8 cellular contexts compared by ENCODE assay signal in genomic region chr9:129962376-129962765, GRCh38.
DNase-seq lines count a peak whose midpoint lies in the region; ATAC-seq and TF ChIP-seq lines count a peak whose summit lies in the region.

No MANE protein-coding gene starts in this region.

- H2AFZ ChIP-seq in IMR-90 (replicated peaks; ENCODE audit: low read length, poor library complexity) = no peak overlapping the region

- BruUV-seq in IMR-90 (replicated peaks; lab: Mats Ljungman, UMichigan) = no TSS peak

- H3K79me1 ChIP-seq in IMR-90 (ENCODE audit: low read depth in 1 of 2, low read length in 2 of 2) = peaks cover 7 to 23% of the 10 kb centered on the region in 2 experiments; a peak in 3 of 4 replicates

- H3K9ac ChIP-seq in IMR-90 (ENCODE audit: low read depth, low read length) (peak overlapping the region; percentile 93), adipocyte (ENCODE audit: low read length) (peak overlapping the region; percentile 89), iPS-18a (ENCODE audit: low read length) (peak overlapping the region; percentile 35)

- peak overlapping the region; percentile 84; the same call in 1 of the 2 replicates for H3K27ac ChIP-seq in IMR-90 (ENCODE audit: insufficient read depth, low read length)
- no peak overlapping the region for H3K27ac ChIP-seq in iPS-18a (ENCODE audit: low read length)
- H3K27ac ChIP-seq in stomach = peak overlapping the region; percentile 2 to 92 (median 89)

- H3K27me3 ChIP-seq in IMR-90 (ENCODE audit: control insufficient read depth, insufficient read depth, low read length) (no peaks in the 10 kb centered on the region), adipocyte (replicated peaks; ENCODE audit: control insufficient read depth, insufficient read depth, low read length) (no peaks in the 10 kb centered on the region), iPS-18a (ENCODE audit: control insufficient read depth, insufficient read depth, low read length) (no peaks in the 10 kb centered on the region), stomach (no peaks in the 10 kb centered on the region)

- 78% methylated on average over 5 of the region's 7 CpGs; no CpG with 5 or more reads in 1 of the 2 experiments for WGBS in IMR-90 (ENCODE audit: extremely low coverage in 2 of 2, insufficient read length in 1 of 2), 2 experiments
- 39 to 50% (median 47%) methylated on average over 7 of the region's 7 CpGs for WGBS in stomach, 5 donors

- H4K5ac ChIP-seq in IMR-90 (ENCODE audit: low read depth, low read length) = peak overlapping the region; percentile 97; the same call in 1 of the 2 replicates

- H4K20me1 ChIP-seq in IMR-90 (ENCODE audit: insufficient read depth, low read length) = no peaks in the 10 kb centered on the region

- in situ Hi-C loops in IMR-90 (cut with MboI; ENCODE audit: low sequenced_read_pairs) = no loop called here

- peak overlapping the region; percentile 93; the same call in 2 of the 3 replicates for H2BK15ac ChIP-seq in IMR-90 (ENCODE audit: low read depth, low read length)

- H3K18ac ChIP-seq in IMR-90 (ENCODE audit: low read depth, low read length) = peak overlapping the region; percentile 90

- peak overlapping the region; percentile 92 for H3K4ac ChIP-seq in IMR-90 (ENCODE audit: low read depth, low read length)

- peak overlapping the region; percentile 52; the same call in 1 of the 2 replicates for H3K4me3 ChIP-seq in IMR-90 (ENCODE audit: insufficient read depth, low read depth, low read length)
- peak overlapping the region; percentile 79 for H3K4me3 ChIP-seq in adipocyte (ENCODE audit: low read length)
- peak overlapping the region; percentile 12 for H3K4me3 ChIP-seq in iPS-18a (ENCODE audit: low read length)
- H3K4me3 ChIP-seq in stomach = peak overlapping the region; percentile 34 to 53 (median 44)

- peak overlapping the region; percentile 11 for H2AK9ac ChIP-seq in IMR-90 (replicated peaks; ENCODE audit: low read depth, low read length, poor library complexity)

- peak overlapping the region; percentile 57; the same call in 1 of the 2 replicates for H2AK5ac ChIP-seq in IMR-90 (ENCODE audit: low read depth, low read length)

- H3K9me3 ChIP-seq in IMR-90 (ENCODE audit: control insufficient read depth, insufficient read depth, low read length) (no peaks in the 10 kb centered on the region), adipocyte (ENCODE audit: control insufficient read depth, low read length) (no peaks in the 10 kb centered on the region), iPS-18a (ENCODE audit: control insufficient read depth, low read depth, low read length) (no peaks in the 10 kb centered on the region), stomach (no peaks in the 10 kb centered on the region)

- H3K4me2 ChIP-seq in IMR-90 (ENCODE audit: low read depth, low read length) = peak overlapping the region; percentile 98

- intact Hi-C loops in IMR-90 (cut with micrococcal nuclease) = loop anchor here (5.0 kb wide), 1 partner anchor 75 kb away; no protein-coding TSS in a partner anchor
- intact Hi-C loops in stomach (cut with DNase I; ENCODE audit: low total_unique reads) = no loop called here
- intact Hi-C loops in posterior cingulate gyrus (cut with DNase I) = loop anchor here (10.0 kb wide), 1 partner anchor 82 kb away; the partner anchor contains the start of gene FNBP1

- H2BK5ac ChIP-seq in IMR-90 (ENCODE audit: low read depth, low read length, poor library complexity, severe bottlenecking) = peak overlapping the region; percentile 69

- H3K56ac ChIP-seq in IMR-90 (ENCODE audit: extremely low read depth, insufficient read depth, low read length) = peak overlapping the region; percentile 91; the same call in 1 of the 2 replicates

- no peak for TF ChIP-seq RAD21 in IMR-90 (IDR thresholded peaks at IDR 0.05; ENCODE audit: low read length)

- peak overlapping the region; percentile 92; the same call in 1 of the 2 replicates for H3K14ac ChIP-seq in IMR-90 (replicated peaks; ENCODE audit: low read depth, low read length)

- peaks cover 23% of the 10 kb centered on the region for H3K4me1 ChIP-seq in IMR-90 (ENCODE audit: control insufficient read depth, insufficient read depth, low read length)
- peaks cover 29% of the 10 kb centered on the region for H3K4me1 ChIP-seq in adipocyte (ENCODE audit: control insufficient read depth, insufficient read depth, low read length)
- H3K4me1 ChIP-seq in iPS-18a (ENCODE audit: control insufficient read depth, low read depth, low read length) = peaks cover 34% of the 10 kb centered on the region
- H3K4me1 ChIP-seq in stomach = peaks cover 20 to 64% (median 31%) of the 10 kb centered on the region in 4 donors

- dilution Hi-C loops in IMR-90 (cut with HindIII; ENCODE audit: low sequenced_read_pairs, unreplicated experiment) = no loop called here

- no peak for TF ChIP-seq EP300 in stomach (IDR thresholded peaks at IDR 0.05)

- TF ChIP-seq CTCF in IMR-90 (conservative IDR thresholded peaks at IDR 0.05; ENCODE audit: low read depth, low read length) (no peak), stomach (IDR thresholded peaks at IDR 0.05) (no peak), GM10266 (IDR thresholded peaks at IDR 0.05; ENCODE audit: control insufficient read depth, insufficient read depth, low read depth, missing control alignments) (no peak)

- peaks cover 7% of the 10 kb centered on the region; the same call in 1 of the 2 replicates for H3K36me3 ChIP-seq in IMR-90 (ENCODE audit: control insufficient read depth, insufficient read depth, low read length)
- no peaks in the 10 kb centered on the region for H3K36me3 ChIP-seq in adipocyte (ENCODE audit: control insufficient read depth, insufficient read depth, low read length, severe bottlenecking)
- H3K36me3 ChIP-seq in iPS-18a (ENCODE audit: control insufficient read depth, low read depth, low read length) = no peaks in the 10 kb centered on the region
- H3K36me3 ChIP-seq in stomach = peaks cover 2 to 27% (median 17%) of the 10 kb centered on the region in 4 donors

- H3K23ac ChIP-seq in IMR-90 (ENCODE audit: low read depth, low read length) = peak overlapping the region; percentile 71; the same call in 1 of the 2 replicates

- TF ChIP-seq POLR2A in IMR-90 (IDR thresholded peaks at IDR 0.05; ENCODE audit: low read depth, low read length) = no peak
- TF ChIP-seq POLR2A in stomach (IDR thresholded peaks at IDR 0.05) = no peak

- peaks cover 12% of the 10 kb centered on the region for H3K9me1 ChIP-seq in IMR-90 (ENCODE audit: insufficient read depth, low read length)

- H2BK20ac ChIP-seq in IMR-90 (ENCODE audit: low read depth, low read length) = peak overlapping the region; percentile 35; the same call in 1 of the 2 replicates

- H4K91ac ChIP-seq in IMR-90 (ENCODE audit: insufficient read depth, low read depth, low read length) = peak overlapping the region; percentile 84; the same call in 1 of the 2 replicates

- peak overlapping the region; percentile 87 for H2BK120ac ChIP-seq in IMR-90 (ENCODE audit: low read depth, low read length)

- ATAC-seq in IMR-90 (ENCODE audit: low read depth) = peak; percentile 5; the same call in 1 of the 2 replicates

- CTCF ChIA-PET in IMR-90 (lab: Yijun Ruan, JAX) = no interaction called here

- DNase-seq in IMR-90 (no peak), adipocyte (ENCODE audit: low read depth) (no peak), stomach (no peak), posterior cingulate gyrus (no peak), GM10266 (ENCODE audit: extremely low spot score) (no peak)
- no peak for DNase-seq in stimulated activated naive CD4-positive, alpha-beta T cell treated with Interleukin-2 at 50 U/mL for 16 hours (lab: John Stamatoyannopoulos, UW)
- no peak for DNase-seq in activated CD4-positive, CD25-positive, alpha-beta regulatory T cell treated with anti-CD3 and anti-CD28 coated beads, Interleukin-2, amount 50 U/mL, for 72 hours

- POLR2A ChIA-PET in IMR-90 (lab: Charles Lee; ENCODE audit: unreplicated experiment) = no interaction called here

- peak overlapping the region; percentile 94; a peak in 3 of 4 replicates for H4K8ac ChIP-seq in IMR-90 (ENCODE audit: low read depth in 2 of 2, low read length in 2 of 2)

TF ChIP-seq in IMR-90, 13 proteins besides CTCF, POLR2A, EP300 and RAD21:
- TF ChIP-seq MAFK (IDR thresholded peaks at IDR 0.05; ENCODE audit: low read depth, low read length) (no peak), ELK1 (IDR thresholded peaks at IDR 0.05; ENCODE audit: borderline replicate concordance, low read depth, low read length) (no peak), MAZ (IDR thresholded peaks at IDR 0.05; ENCODE audit: borderline replicate concordance, low read depth, low read length) (no peak), FOS (IDR thresholded peaks at IDR 0.05; ENCODE audit: low read depth, low read length) (no peak), CEBPB (IDR thresholded peaks at IDR 0.05; ENCODE audit: low read depth, low read length) (no peak), CHD1 (IDR thresholded peaks at IDR 0.05; ENCODE audit: low read depth, low read length) (no peak)

Comparison
In these comparisons a context has a peak if more than half of its experiments do, and no peak if none do; other contexts are left out.
1. H3K4me3 ChIP-seq: peak in every context shown above with its lines; median percentile 79 in adipocyte; 52 in IMR-90; 44 in stomach; 12 in iPS-18a.
2. H3K9ac ChIP-seq: peak in every context shown above with its lines; median percentile 93 in IMR-90; 89 in adipocyte; 35 in iPS-18a.